ENCODE assay signal across 10 cellular contexts in genomic region chr3:170154084-170154483, GRCh38. TPM values are rescaled to one million over a fixed set of nuclear protein-coding genes. Genes with fewer than 3 reads are reported as not detected.
A peak's percentile ranks its signal among the peaks of the same experiment; 100 is the strongest.
DNase-seq lines count a peak whose midpoint lies in the region; ATAC-seq and TF ChIP-seq lines count a peak whose summit lies in the region.
"Had no signal": no experiment of that assay in that cellular context is flagged by ENCODE, and none has a peak within 500 bp of the region (broad histone marks: within the 10 kb centered on the region; RNA-seq: fewer than 3 reads in every experiment).

No MANE protein-coding gene starts in this region.

- no peaks in the 10 kb centered on the region for H3K9me2 ChIP-seq in OCI-LY1 (ENCODE audit: low read depth, low read length)

- POLR2A ChIA-PET in naive thymus-derived CD8-positive, alpha-beta T cell (lab: Charles Lee): interaction anchor here (0.5 to 2.4 kb wide), 7 partner anchors 9 to 289 kb away, joined by 3 to 31 read pairs (median 4); partner anchors contain the start of genes PHC3 and SKIL

- H3K27ac ChIP-seq in OCI-LY1 (ENCODE audit: low read depth, low read length, poor library complexity, severe bottlenecking): peak overlapping the region; percentile 95
- peak overlapping the region in 2 of 4 donors; percentile 8 to 21 for H3K27ac ChIP-seq in upper lobe of left lung
- no peak overlapping the region for H3K27ac ChIP-seq in coronary artery
- H3K27ac ChIP-seq: left ventricle myocardium inferior had no signal

- peaks cover 23 to 61% (median 53%) of the 10 kb centered on the region in 4 donors for H3K4me1 Mint-ChIP-seq in naive thymus-derived CD8-positive, alpha-beta T cell
- peaks cover 8% of the 10 kb centered on the region for H3K4me1 Mint-ChIP-seq in mesothelial cell of epicardium

- H3K27me3 Mint-ChIP-seq in naive thymus-derived CD8-positive, alpha-beta T cell: no peaks in the 10 kb centered on the region
- no peaks in the 10 kb centered on the region for H3K27me3 Mint-ChIP-seq in mesothelial cell of epicardium (ENCODE audit: low read depth)

- peak overlapping the region; percentile 21 for H3K9ac ChIP-seq in OCI-LY1 (ENCODE audit: low read length)

- peak overlapping the region; percentile 68 to 98 (median 94) for H3K27ac Mint-ChIP-seq in naive thymus-derived CD8-positive, alpha-beta T cell
- H3K27ac Mint-ChIP-seq in mesothelial cell of epicardium: no peak overlapping the region

- TF ChIP-seq CTCF in OCI-LY1 (IDR thresholded peaks at IDR 0.05; ENCODE audit: low read length): no peak
- TF ChIP-seq CTCF in upper lobe of left lung (IDR thresholded peaks at IDR 0.05): no peak
- TF ChIP-seq CTCF in coronary artery (IDR thresholded peaks at IDR 0.05): no peak
- TF ChIP-seq CTCF in mesothelial cell of epicardium (IDR thresholded peaks at IDR 0.05; ENCODE audit: unreplicated experiment): no peak

- H3K4me3 ChIP-seq in OCI-LY1 (ENCODE audit: low read depth, low read length, poor library complexity, severe bottlenecking) (peak overlapping the region; percentile 9), upper lobe of left lung (no peak overlapping the region), coronary artery (no peak overlapping the region)
- H3K4me3 ChIP-seq: left ventricle myocardium inferior had no signal

- H3K4me1 ChIP-seq in OCI-LY1 (ENCODE audit: insufficient read depth, low read length, severe bottlenecking) (peaks cover 46% of the 10 kb centered on the region), upper lobe of left lung (peaks cover 16 to 21% (median 20%) of the 10 kb centered on the region in 4 donors)

- H3K9me3 ChIP-seq in OCI-LY1 (ENCODE audit: low read length) (no peaks in the 10 kb centered on the region), upper lobe of left lung (no peaks in the 10 kb centered on the region)
- H3K9me3 ChIP-seq: left ventricle myocardium inferior had no signal

- ATAC-seq in GM18861 (IDR thresholded peaks at IDR 0.05; ENCODE audit: unreplicated experiment) (peak; percentile 16), upper lobe of left lung (ENCODE audit: low FRiP score in 2 of 2) (no peak)
- ATAC-seq in naive thymus-derived CD8-positive, alpha-beta T cell: no peak

- H3K36me3 Mint-ChIP-seq in naive thymus-derived CD8-positive, alpha-beta T cell: peaks cover 0 to 56% (median 20%) of the 10 kb centered on the region in 3 donors
- H3K36me3 Mint-ChIP-seq in mesothelial cell of epicardium: peaks cover 26% of the 10 kb centered on the region

- no peak overlapping the region for H2AFZ ChIP-seq in OCI-LY1 (ENCODE audit: low read length)

- DNase-seq in HCEC 1CT (peak; percentile 53), upper lobe of left lung (no peak), coronary artery (ENCODE audit: low spot score) (no peak), mesothelial cell of epicardium (ENCODE audit: low spot score in 2 of 2, unreplicated experiment in 2 of 2) (no peak)
- no peak for DNase-seq in naive thymus-derived CD8-positive, alpha-beta T cell
- DNase-seq in activated CD4-positive, alpha-beta T cell treated with anti-CD3 and anti-CD28 coated beads, Interleukin-2, amount 50 U/mL, for 4 hours: no peak
- DNase-seq: activated CD8-positive, alpha-beta memory T cell treated with anti-CD3 and anti-CD28 coated beads for 24 hours; left ventricle myocardium inferior had no signal

- H3K4me3 Mint-ChIP-seq in naive thymus-derived CD8-positive, alpha-beta T cell: peak overlapping the region in 9 of 10 donors; percentile 67 to 86 (median 79)
- H3K4me3 Mint-ChIP-seq in mesothelial cell of epicardium: no peak overlapping the region

- H3K9me3 Mint-ChIP-seq in naive thymus-derived CD8-positive, alpha-beta T cell: peaks cover 0 to under 1% (median 0%) of the 10 kb centered on the region in 9 donors
- no peaks in the 10 kb centered on the region for H3K9me3 Mint-ChIP-seq in mesothelial cell of epicardium

- peaks cover 68% of the 10 kb centered on the region for H3K79me2 ChIP-seq in OCI-LY1 (ENCODE audit: insufficient read depth, low read length)

- peaks cover 12% of the 10 kb centered on the region for H3F3A ChIP-seq in OCI-LY1 (ENCODE audit: insufficient read depth, low read length)

- H3K27me3 ChIP-seq in OCI-LY1 (ENCODE audit: insufficient read depth, low read length): no peaks in the 10 kb centered on the region
- H3K27me3 ChIP-seq in upper lobe of left lung: no peaks in the 10 kb centered on the region

- no peak for TF ChIP-seq EP300 in upper lobe of left lung (IDR thresholded peaks at IDR 0.05)

- no peak for TF ChIP-seq POLR2A in upper lobe of left lung (IDR thresholded peaks at IDR 0.05)

- 82 to 86% methylated on average over 3 of the region's 3 CpGs for WGBS in upper lobe of left lung, 2 donors

- H3K36me3 ChIP-seq in OCI-LY1 (ENCODE audit: insufficient read depth, low read length) (peaks cover 39% of the 10 kb centered on the region), upper lobe of left lung (peaks cover 0 to 32% (median 2%) of the 10 kb centered on the region in 4 donors)

- no peaks in the 10 kb centered on the region for H4K20me1 ChIP-seq in OCI-LY1 (ENCODE audit: insufficient read depth, low read length)

- peak overlapping the region; percentile 64 for H3K4me2 ChIP-seq in OCI-LY1 (ENCODE audit: low read length)

RNA-seq across cellular contexts. Expression of gene PHC3, which starts 27.4 kb away (rescaled TPM):
- total RNA-seq in naive thymus-derived CD8-positive, alpha-beta T cell: 100 to 1,000 TPM; 166 to 187 TPM
- 10 to 100 TPM; 34.5 to 54.8 (median 38.8) TPM for polyA plus RNA-seq in naive thymus-derived CD8-positive, alpha-beta T cell
- 100 to 1,000 TPM in 2 of 6 donors, 10 to 100 TPM in 4; 50.7 to 182 (median 76.3) TPM for total RNA-seq in upper lobe of left lung
- total RNA-seq in mesothelial cell of epicardium: 56.1 to 59.6 TPM (median 58.1 TPM) in 3 replicates
